12 cellular contexts compared by ENCODE assay signal in genomic region chr1:53061123-53061858, GRCh38. TPM values are rescaled to one million over a fixed set of nuclear protein-coding genes. Genes with fewer than 3 reads are reported as not detected.
DNase-seq lines count a peak whose midpoint lies in the region; ATAC-seq and TF ChIP-seq lines count a peak whose summit lies in the region.
"Had no signal": no experiment of that assay in that cellular context is flagged by ENCODE, and none has a peak within 500 bp of the region (broad histone marks: within the 10 kb centered on the region; RNA-seq: fewer than 3 reads in every experiment).

No MANE protein-coding gene starts in this region.

- peak overlapping the region; percentile 63 for H3K4me3 Mint-ChIP-seq in activated naive CD4-positive, alpha-beta T cell treated with anti-CD3 and anti-CD28 coated beads, Interleukin-2, amount 50 U/mL, for 24 hours
- H3K4me3 Mint-ChIP-seq in nephron: peak overlapping the region; percentile 82 to 84 (median 84)

- peaks cover 22% of the 10 kb centered on the region for H3K27me3 Mint-ChIP-seq in activated naive CD4-positive, alpha-beta T cell treated with anti-CD3 and anti-CD28 coated beads, Interleukin-2, amount 50 U/mL, for 24 hours
- H3K27me3 Mint-ChIP-seq in nephron (ENCODE audit: low read depth): peaks cover 54% of the 10 kb centered on the region

- no peak for TF ChIP-seq CTCF in nephron (IDR thresholded peaks at IDR 0.05; ENCODE audit: unreplicated experiment in 3 of 3)

- peak; percentile 61 for ATAC-seq in aorta (ENCODE audit: low FRiP score)

- intact Hi-C loops in aorta (cut with DNase I): loop anchor here (5.0 to 10.0 kb wide), 2 partner anchors 114 to 121 kb away; no protein-coding TSS in a partner anchor

- no peaks in the 10 kb centered on the region for H3K27me3 ChIP-seq in aorta (ENCODE audit: control insufficient read depth in 1 of 2, insufficient read depth in 2 of 2, low read length in 1 of 2)

- H3K4me1 ChIP-seq in aorta (ENCODE audit: control insufficient read depth in 1 of 2, insufficient read depth in 2 of 2, low read length in 2 of 2): no peaks in the 10 kb centered on the region

- no peaks in the 10 kb centered on the region for H3K9me3 Mint-ChIP-seq in activated naive CD4-positive, alpha-beta T cell treated with anti-CD3 and anti-CD28 coated beads, Interleukin-2, amount 50 U/mL, for 24 hours
- H3K9me3 Mint-ChIP-seq in nephron: no peaks in the 10 kb centered on the region

- no peak for DNase-seq in activated naive CD4-positive, alpha-beta T cell treated with Interleukin-2 at 50 U/mL for 16 hours
- DNase-seq in fibroblast of the conjunctiva (ENCODE audit: low read depth): peak; percentile 26
- peak in 1 of 2 donors; percentile 68 for DNase-seq in aorta
- DNase-seq in CD1c-positive myeloid dendritic cell (ENCODE audit: extremely low spot score): no peak
- DNase-seq in NCI-H226: no peak
- DNase-seq in GM19240 (ENCODE audit: insufficient read length, low spot score): no peak
- DNase-seq: C1 segment of cervical spinal cord, mammary epithelial cell had no signal

- 30% methylated on average over 19 of the region's 19 CpGs for WGBS in aorta, 2 donors

- H3K27ac ChIP-seq in aorta (ENCODE audit: low read depth in 1 of 2, low read length in 2 of 2): no peak overlapping the region
- H3K27ac ChIP-seq: HL-60 had no signal

- H3K27ac Mint-ChIP-seq in activated naive CD4-positive, alpha-beta T cell treated with anti-CD3 and anti-CD28 coated beads, Interleukin-2, amount 50 U/mL, for 24 hours: no peak overlapping the region
- peak overlapping the region; percentile 17 to 55 (median 23) for H3K27ac Mint-ChIP-seq in nephron

- H3K4me1 Mint-ChIP-seq in activated naive CD4-positive, alpha-beta T cell treated with anti-CD3 and anti-CD28 coated beads, Interleukin-2, amount 50 U/mL, for 24 hours: no peaks in the 10 kb centered on the region
- peaks cover 29% of the 10 kb centered on the region for H3K4me1 Mint-ChIP-seq in nephron

- peaks cover 1% of the 10 kb centered on the region for H3K36me3 Mint-ChIP-seq in activated naive CD4-positive, alpha-beta T cell treated with anti-CD3 and anti-CD28 coated beads, Interleukin-2, amount 50 U/mL, for 24 hours
- no peaks in the 10 kb centered on the region for H3K36me3 Mint-ChIP-seq in nephron (ENCODE audit: low read depth)

- peak overlapping the region; percentile 24 to 64 for H3K4me3 ChIP-seq in aorta (ENCODE audit: low read length in 2 of 2)

- no peaks in the 10 kb centered on the region for H3K9me3 ChIP-seq in aorta (ENCODE audit: control insufficient read depth, low read length)
- H3K9me3 ChIP-seq: adrenal gland had no signal

- H3K36me3 ChIP-seq in aorta (ENCODE audit: control insufficient read depth in 1 of 2, insufficient read depth in 2 of 2, low read length in 1 of 2): no peaks in the 10 kb centered on the region
- H3K36me3 ChIP-seq: adrenal gland had no signal

RNA-seq across cellular contexts. Expression of gene PODN, which starts 0.7 kb away (rescaled TPM):
- total RNA-seq in aorta: 100 to 1,000 TPM in 1 of 2 donors, 10 to 100 TPM in 1; 54.8 to 152 TPM
- 10 to 100 TPM; 14.3 to 52.9 TPM for polyA plus RNA-seq in aorta
- total RNA-seq: mammary epithelial cell had no signal
- polyA plus RNA-seq: mammary epithelial cell had no signal
